Comparison of ENCODE assay signal across 8 cellular contexts in genomic region chr10:118642228-118642627, GRCh38. TPM values are rescaled to one million over a fixed set of nuclear protein-coding genes. Genes with fewer than 3 reads are reported as not detected.
"Had no signal": no experiment of that assay in that cellular context is flagged by ENCODE, and none has a peak within 500 bp of the region (broad histone marks: within the 10 kb centered on the region; RNA-seq: fewer than 3 reads in every experiment).

No MANE protein-coding gene starts in this region.

- H3K4me3 ChIP-seq: GM23338 had no signal

- H3K4me2 ChIP-seq: GM23338 had no signal

- H2AFZ ChIP-seq: GM23338 had no signal

- H3K4me3 Mint-ChIP-seq: GM23338, H9, IgD-negative memory B cell had no signal

- H3K36me3 Mint-ChIP-seq: IgD-negative memory B cell had no signal

- FAIRE-seq: H1, H54, HTR-8/SVneo had no signal

- ATAC-seq: GM23338 had no signal

- H3K27ac Mint-ChIP-seq: GM23338, H9, IgD-negative memory B cell had no signal

- H3K4me1 Mint-ChIP-seq: IgD-negative memory B cell had no signal

- DNase-seq: H9, HCEC 1CT had no signal

RNA-seq across cellular contexts. Expression of gene PRLHR, which starts 46.8 kb away (rescaled TPM):
- total RNA-seq: H1, H9, HT-29 had no signal
- polyA plus RNA-seq: GM23338, H1, IgD-negative memory B cell had no signal
